Comparison of ENCODE assay signal across 20 cellular contexts in genomic region chr15:47918877-47919276, GRCh38.
DNase-seq lines count a peak whose midpoint lies in the region; ATAC-seq, FAIRE-seq and TF ChIP-seq lines count a peak whose summit lies in the region.
"Had no signal": no experiment of that assay in that cellular context is flagged by ENCODE, and none has a peak within 500 bp of the region (broad histone marks: within the 10 kb centered on the region; RNA-seq: fewer than 3 reads in every experiment).

No MANE protein-coding gene starts in this region.

- H4K91ac ChIP-seq in IMR-90 (ENCODE audit: insufficient read depth, low read depth, low read length) = no peak overlapping the region

- no peak overlapping the region for H4K5ac ChIP-seq in IMR-90 (ENCODE audit: low read depth, low read length)

- H4K20me1 ChIP-seq in IMR-90 (ENCODE audit: insufficient read depth, low read length) (no peaks in the 10 kb centered on the region), K562 (replicated peaks; ENCODE audit: control insufficient read depth, insufficient read depth, low read length) (no peaks in the 10 kb centered on the region)
- H4K20me1 ChIP-seq: BLaER1 treated with 17β-estradiol and CSF1 and Interleukin-3, amounts not matched to agents 10 nM and 100 nM had no signal

- POLR2A ChIA-PET in A549 (lab: Yijun Ruan, JAX) (no interaction called here), IMR-90 (lab: Charles Lee; ENCODE audit: unreplicated experiment) (no interaction called here), K562 (lab: Yijun Ruan, JAX) (no interaction called here)

- no peak overlapping the region for H3K23ac ChIP-seq in IMR-90 (ENCODE audit: low read depth, low read length)

- no peak overlapping the region for H2BK15ac ChIP-seq in IMR-90 (ENCODE audit: low read depth, low read length)

- WGBS in A549 (ENCODE audit: missing lambda C conversion rate) = 42% methylated on average over 3 of the region's 3 CpGs
- no CpG with 5 or more reads among the region's 3 CpGs for WGBS in IMR-90 (ENCODE audit: extremely low coverage in 2 of 2, insufficient read length in 1 of 2), 2 experiments
- WGBS in K562 (ENCODE audit: insufficient coverage, low coverage, missing lambda C conversion rate) = 2% methylated on average over 3 of the region's 3 CpGs
- 79 to 84% methylated on average over 3 of the region's 3 CpGs for WGBS in aorta, 2 donors

- H3K79me1 ChIP-seq in IMR-90 (ENCODE audit: low read depth in 1 of 2, low read length in 2 of 2) = no peaks in the 10 kb centered on the region

- H3K4me2 ChIP-seq in A549 (no peak overlapping the region), IMR-90 (ENCODE audit: low read depth, low read length) (no peak overlapping the region), K562 (ENCODE audit: insufficient read depth, low read length) (no peak overlapping the region)
- H3K4me2 ChIP-seq: BLaER1 treated with 17β-estradiol and CSF1 and Interleukin-3, amounts not matched to agents 10 nM and 100 nM had no signal

- H3K9ac ChIP-seq in IMR-90 (ENCODE audit: low read depth, low read length) (no peak overlapping the region), K562 (ENCODE audit: insufficient read depth in 1 of 2, low read depth in 2 of 2, low read length in 2 of 2) (no peak overlapping the region)
- H3K9ac ChIP-seq: BLaER1 treated with 17β-estradiol and CSF1 and Interleukin-3, amounts not matched to agents 10 nM and 100 nM had no signal

- H3K9me1 ChIP-seq in IMR-90 (ENCODE audit: insufficient read depth, low read length) (no peaks in the 10 kb centered on the region), K562 (ENCODE audit: control insufficient read depth, insufficient read depth, low read length) (no peaks in the 10 kb centered on the region)

- no peak overlapping the region for H2AK9ac ChIP-seq in IMR-90 (replicated peaks; ENCODE audit: low read depth, low read length, poor library complexity)

- no peak overlapping the region for H2BK5ac ChIP-seq in IMR-90 (ENCODE audit: low read depth, low read length, poor library complexity, severe bottlenecking)

- H3K4ac ChIP-seq in IMR-90 (ENCODE audit: low read depth, low read length) = no peak overlapping the region

- TF ChIP-seq CTCF in A549 (IDR thresholded peaks at IDR 0.05) = no peak
- TF ChIP-seq CTCF in IMR-90 (conservative IDR thresholded peaks at IDR 0.05; ENCODE audit: low read depth, low read length) = no peak
- no peak for TF ChIP-seq CTCF in K562 (IDR thresholded peaks at IDR 0.05 in 2 of 3, conservative IDR thresholded peaks at IDR 0.05 in 1 of 3; ENCODE audit: insufficient read depth in 2 of 3, low read depth in 1 of 3, low read length in 3 of 3)

- H3K27me3 ChIP-seq in IMR-90 (ENCODE audit: control insufficient read depth, insufficient read depth, low read length) = no peaks in the 10 kb centered on the region
- no peaks in the 10 kb centered on the region for H3K27me3 ChIP-seq in K562 (ENCODE audit: control insufficient read depth in 2 of 2, insufficient read depth in 2 of 2, low read length in 2 of 2)
- no peaks in the 10 kb centered on the region for H3K27me3 ChIP-seq in aorta (ENCODE audit: control insufficient read depth in 1 of 2, insufficient read depth in 2 of 2, low read length in 1 of 2)
- H3K27me3 ChIP-seq: BLaER1 treated with 17β-estradiol and CSF1 and Interleukin-3, amounts not matched to agents 10 nM and 100 nM had no signal

- no peaks in the 10 kb centered on the region for H3K79me2 ChIP-seq in K562 (ENCODE audit: control insufficient read depth, insufficient read depth, low read length)

- H3K14ac ChIP-seq in IMR-90 (replicated peaks; ENCODE audit: low read depth, low read length) = no peak overlapping the region

- H2AK5ac ChIP-seq in IMR-90 (ENCODE audit: low read depth, low read length) = no peak overlapping the region

- in situ Hi-C loops in IMR-90 (cut with MboI; ENCODE audit: low sequenced_read_pairs) (no loop called here), K562 (cut with MboI) (no loop called here)

- no peaks in the 10 kb centered on the region for H3K9me3 ChIP-seq in A549
- no peaks in the 10 kb centered on the region for H3K9me3 ChIP-seq in IMR-90 (ENCODE audit: control insufficient read depth, insufficient read depth, low read length)
- no peaks in the 10 kb centered on the region for H3K9me3 ChIP-seq in K562 (replicated peaks; ENCODE audit: control insufficient read depth, insufficient read depth, low read depth, low read length)
- H3K9me3 ChIP-seq in aorta (ENCODE audit: control insufficient read depth, low read length) = no peaks in the 10 kb centered on the region
- H3K9me3 ChIP-seq: BLaER1 treated with 17β-estradiol and CSF1 and Interleukin-3, amounts not matched to agents 10 nM and 100 nM; Caco-2 had no signal

- no peak for FAIRE-seq in A549 (lab: Jason Lieb, UNC)
- no peak for FAIRE-seq in K562 (lab: Jason Lieb, UNC)
- FAIRE-seq: A204.1, D721Med, G401.6, GM12891, GM19239 had no signal

- H3K4me1 ChIP-seq in A549 (no peaks in the 10 kb centered on the region), IMR-90 (ENCODE audit: control insufficient read depth, insufficient read depth, low read length) (no peaks in the 10 kb centered on the region), K562 (replicated peaks in 1 of 2; ENCODE audit: control insufficient read depth in 2 of 2, insufficient read depth in 2 of 2, low read length in 2 of 2) (no peaks in the 10 kb centered on the region), aorta (ENCODE audit: control insufficient read depth in 1 of 2, insufficient read depth in 2 of 2, low read length in 2 of 2) (no peaks in the 10 kb centered on the region)
- H3K4me1 ChIP-seq: BLaER1 treated with 17β-estradiol and CSF1 and Interleukin-3, amounts not matched to agents 10 nM and 100 nM; Caco-2 had no signal

- H2BK20ac ChIP-seq in IMR-90 (ENCODE audit: low read depth, low read length) = no peak overlapping the region

- TF ChIP-seq EP300 in A549 (IDR thresholded peaks at IDR 0.05) (no peak), K562 (IDR thresholded peaks at IDR 0.05; ENCODE audit: low read length) (no peak)

- H2AFZ ChIP-seq in IMR-90 (replicated peaks; ENCODE audit: low read length, poor library complexity) = no peak overlapping the region
- H2AFZ ChIP-seq in K562 (ENCODE audit: low read depth, low read length) = no peak overlapping the region

- no peak overlapping the region for H3K56ac ChIP-seq in IMR-90 (ENCODE audit: extremely low read depth, insufficient read depth, low read length)

- intact Hi-C loops in IMR-90 (cut with micrococcal nuclease) (no loop called here), K562 (cut with micrococcal nuclease) (no loop called here), aorta (cut with DNase I) (no loop called here)

- TF ChIP-seq RAD21 in A549 (conservative IDR thresholded peaks at IDR 0.05 in 1 of 2, IDR thresholded peaks at IDR 0.05 in 1 of 2) (no peak), IMR-90 (IDR thresholded peaks at IDR 0.05; ENCODE audit: low read length) (no peak), K562 (CRISPR knock-in tag; conservative IDR thresholded peaks at IDR 0.05 in 1 of 2, IDR thresholded peaks at IDR 0.05 in 1 of 2) (no peak)

- no peak for TF ChIP-seq POLR2A in A549 (IDR thresholded peaks at IDR 0.05; ENCODE audit: low read length)
- TF ChIP-seq POLR2A in IMR-90 (IDR thresholded peaks at IDR 0.05; ENCODE audit: low read depth, low read length) = no peak
- no peak for TF ChIP-seq POLR2A in K562 (conservative IDR thresholded peaks at IDR 0.05)

- no peaks in the 10 kb centered on the region for H3K36me3 ChIP-seq in IMR-90 (ENCODE audit: control insufficient read depth, insufficient read depth, low read length)
- no peaks in the 10 kb centered on the region for H3K36me3 ChIP-seq in K562 (ENCODE audit: control insufficient read depth, insufficient read depth, low read length)
- H3K36me3 ChIP-seq in aorta (ENCODE audit: control insufficient read depth in 1 of 2, insufficient read depth in 2 of 2, low read length in 1 of 2) = no peaks in the 10 kb centered on the region
- H3K36me3 ChIP-seq: BLaER1 treated with 17β-estradiol and CSF1 and Interleukin-3, amounts not matched to agents 10 nM and 100 nM had no signal

- CTCF ChIA-PET in A549 (lab: Yijun Ruan, JAX) = no interaction called here
- CTCF ChIA-PET in IMR-90 (lab: Yijun Ruan, JAX) = no interaction called here
- CTCF ChIA-PET in K562 (lab: Yijun Ruan, JAX; ENCODE audit: low intra/inter-chr PET ratio) = no interaction called here

- BruUV-seq in IMR-90 (replicated peaks; lab: Mats Ljungman, UMichigan) (no TSS peak), K562 (replicated peaks; lab: Mats Ljungman, UMichigan) (no TSS peak)

- H3K27ac ChIP-seq in A549 = no peak overlapping the region
- no peak overlapping the region for H3K27ac ChIP-seq in IMR-90 (ENCODE audit: insufficient read depth, low read length)
- no peak overlapping the region for H3K27ac ChIP-seq in K562 (ENCODE audit: extremely low read depth, low read depth, low read length)
- no peak overlapping the region for H3K27ac ChIP-seq in aorta (ENCODE audit: low read depth in 1 of 2, low read length in 2 of 2)
- H3K27ac ChIP-seq: BLaER1 treated with 17β-estradiol and CSF1 and Interleukin-3, amounts not matched to agents 10 nM and 100 nM; C4-2B had no signal

- H2BK120ac ChIP-seq in IMR-90 (ENCODE audit: low read depth, low read length) = no peak overlapping the region

- H4K8ac ChIP-seq in IMR-90 (ENCODE audit: low read depth in 2 of 2, low read length in 2 of 2) = no peak overlapping the region

- dilution Hi-C loops in IMR-90 (cut with HindIII; ENCODE audit: low sequenced_read_pairs, unreplicated experiment) = no loop called here

- no peak for ATAC-seq in A549
- no peak for ATAC-seq in IMR-90 (ENCODE audit: low read depth)
- ATAC-seq in K562 = no peak
- no peak for ATAC-seq in aorta (ENCODE audit: low FRiP score)
- ATAC-seq: CD8-positive, alpha-beta T cell had no signal

- no peak overlapping the region for H3K18ac ChIP-seq in IMR-90 (ENCODE audit: low read depth, low read length)

- no peak for DNase-seq in A549 (ENCODE audit: low read depth in 1 of 2, low spot score in 1 of 2)
- no peak for DNase-seq in IMR-90
- no peak for DNase-seq in K562 (ENCODE audit: extremely low read depth in 1 of 4, low spot score in 3 of 4)
- DNase-seq in NOMO-1 treated with DMSO at 0.1 percent for 48 hours (lab: John Stamatoyannopoulos, UW; ENCODE audit: unreplicated experiment) = no peak
- no peak for DNase-seq in aorta
- DNase-seq: 8988T; AML-193; Caco-2; Calu3; CD4-positive, alpha-beta T cell; CD8-positive, alpha-beta T cell; DMS79 treated with DMSO at 0.1 percent for 48 hours; GF-D8 had no signal

- no peak overlapping the region for H3K4me3 ChIP-seq in A549
- no peak overlapping the region for H3K4me3 ChIP-seq in IMR-90 (ENCODE audit: insufficient read depth, low read depth, low read length)
- H3K4me3 ChIP-seq in K562 = no peak overlapping the region
- no peak overlapping the region for H3K4me3 ChIP-seq in aorta (ENCODE audit: low read length in 2 of 2)
- H3K4me3 ChIP-seq: BLaER1 treated with 17β-estradiol and CSF1 and Interleukin-3, amounts not matched to agents 10 nM and 100 nM had no signal

TF ChIP-seq in A549, 52 proteins besides CTCF, POLR2A, EP300 and RAD21 (continues in another document):
- peak; percentile 68 for TF ChIP-seq MAFK (IDR thresholded peaks at IDR 0.05; ENCODE audit: partially characterized antibody)

TF ChIP-seq in IMR-90, 13 proteins besides CTCF, POLR2A, EP300 and RAD21 (continues in another document):
- peak; percentile 73 for TF ChIP-seq MAFK (IDR thresholded peaks at IDR 0.05; ENCODE audit: low read depth, low read length)

TF ChIP-seq in K562, 482 proteins besides CTCF, POLR2A, EP300 and RAD21 (continues in another document):
- TF ChIP-seq MAFF (IDR thresholded peaks at IDR 0.05; ENCODE audit: low read length) (0 out of 2 replicates have a peak, but pooled peaks have one; percentile 20), U2AF1 (optimal IDR thresholded peaks at IDR 0.05; ENCODE audit: low read depth, low read length) (no peak)

Comparison
In these comparisons a context has a peak if more than half of its experiments do, and no peak if none do; other contexts are left out.
1. Of the 35 proteins assayed by ChIP-seq in both K562 and A549: peak only in K562: none; only in A549: MAFK; in both: none; in neither: 34.